In the genomic region with DNA sequence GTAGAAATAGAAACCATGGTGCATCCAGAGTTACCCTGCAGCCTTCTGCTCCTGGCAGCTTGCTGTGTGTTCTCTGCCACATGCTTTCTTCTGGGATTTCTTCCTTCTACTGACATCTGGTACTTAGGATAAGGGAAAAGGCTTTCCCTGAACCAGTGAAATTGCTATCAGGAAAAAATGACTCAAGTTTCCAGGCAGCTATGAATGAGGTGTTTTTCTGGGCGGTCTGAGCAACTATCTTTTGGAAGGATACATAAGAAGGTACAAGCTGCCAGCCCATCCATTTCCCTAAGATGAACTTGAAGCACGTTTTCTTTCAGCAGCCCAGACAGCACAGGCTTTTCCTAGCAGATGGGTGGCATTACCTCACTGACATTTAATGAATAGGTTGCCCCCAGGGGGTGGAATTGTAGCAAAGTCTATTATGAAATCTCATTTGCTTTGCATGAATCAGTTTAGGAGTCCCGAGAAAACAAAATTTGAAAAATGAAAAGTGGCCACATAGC, we compare ENCODE assay signal across 9 cellular contexts.
DNase-seq lines count a peak whose midpoint lies in the region; ATAC-seq, FAIRE-seq and TF ChIP-seq lines count a peak whose summit lies in the region.
"Had no signal": no experiment of that assay in that cellular context is flagged by ENCODE, and none has a peak within 500 bp of the region (broad histone marks: within the 10 kb centered on the region; RNA-seq: fewer than 3 reads in every experiment).

No MANE protein-coding gene starts in this region.

- no peak overlapping the region for H3K4me3 ChIP-seq in brain microvascular endothelial cell (ENCODE audit: low read depth, low read length)
- H3K4me3 ChIP-seq: SJSA1 had no signal

- no peak for ATAC-seq in HG02981 (IDR thresholded peaks at IDR 0.05; ENCODE audit: unreplicated experiment)
- ATAC-seq in GM21529 (IDR thresholded peaks at IDR 0.05; ENCODE audit: unreplicated experiment) = no peak

- H3K27ac ChIP-seq in brain microvascular endothelial cell = no peak overlapping the region
- H3K27ac ChIP-seq: SJSA1 had no signal

- no peaks in the 10 kb centered on the region for H3K27me3 ChIP-seq in brain microvascular endothelial cell (replicated peaks)
- H3K27me3 ChIP-seq: SJSA1 had no signal

- no peak for TF ChIP-seq POLR2A in GM12892 (IDR thresholded peaks at IDR 0.05; ENCODE audit: low read depth, low read length)

- FAIRE-seq in GM12892 (lab: Jason Lieb, UNC) = no peak

- no peak for TF ChIP-seq CTCF in brain microvascular endothelial cell (IDR thresholded peaks at IDR 0.05; ENCODE audit: low read depth, low read length, missing control alignments)

- in situ Hi-C loops in brain microvascular endothelial cell (cut with HindIII; ENCODE audit: low pct_ligation_motif_present, low sequenced_read_pairs) = no loop called here

- peaks cover 21% of the 10 kb centered on the region for H3K36me3 ChIP-seq in brain microvascular endothelial cell (replicated peaks)

- DNase-seq in DMS153 (lab: John Stamatoyannopoulos, UW) = peak; percentile 4
- DNase-seq in NCI-H1694 (lab: John Stamatoyannopoulos, UW) = peak; percentile 85
- peak; percentile 39 for DNase-seq in brain microvascular endothelial cell
- DNase-seq in myocyte (ENCODE audit: low read depth) = peak; percentile 30
- DNase-seq in OCI-M2 (lab: John Stamatoyannopoulos, UW; ENCODE audit: unreplicated experiment) = no peak
- DNase-seq in GM12892 (ENCODE audit: insufficient read length) = no peak

Comparison
In these comparisons a context has a peak if more than half of its experiments do, and no peak if none do; other contexts are left out.
1. DNase-seq: peak in DMS153 (single experiment), NCI-H1694 (single experiment), brain microvascular endothelial cell (single experiment) and myocyte (single experiment); none in OCI-M2 (single experiment) and GM12892 (single experiment).